Comparison of ENCODE assay signal across 13 cellular contexts in genomic region chr6:140970485-140970884, GRCh38.
"Had no signal": no experiment of that assay in that cellular context is flagged by ENCODE, and none has a peak within 500 bp of the region (broad histone marks: within the 10 kb centered on the region; RNA-seq: fewer than 3 reads in every experiment).

No MANE protein-coding gene starts in this region.

- H3K27ac ChIP-seq: suprapubic skin, upper lobe of left lung, WERI-Rb-1 had no signal

- H3K36me3 ChIP-seq: sigmoid colon, suprapubic skin, upper lobe of left lung, WERI-Rb-1 had no signal

- H3K4me1 ChIP-seq: suprapubic skin, upper lobe of left lung had no signal

- H3K9me3 ChIP-seq: sigmoid colon, suprapubic skin, upper lobe of left lung had no signal

- ATAC-seq: activated CD8-positive, alpha-beta T cell treated with anti-CD3 and anti-CD28 coated beads, Interleukin-2, amount 10 ng/mL, durations not matched to agents 7 days and 5 days; left ventricle myocardium superior; T-cell had no signal

- DNase-seq: activated CD4-positive, alpha-beta T cell treated with anti-CD3 and anti-CD28 coated beads for 4 hours; activated CD8-positive, alpha-beta memory T cell treated with anti-CD3 and anti-CD28 coated beads, Interleukin-2, amount 50 U/mL, for 48 hours; activated CD8-positive, alpha-beta T cell treated with anti-CD3 and anti-CD28 coated beads, Interleukin-2, amount 10 ng/mL, durations not matched to agents 7 days and 5 days; hippocampal formation; left ventricle myocardium superior; sigmoid colon; stimulated activated CD4-positive, alpha-beta T cell treated with anti-CD3 and anti-CD28 coated beads, Interleukin-2, amount 100 ng/mL, for 24 hours; stimulated activated naive CD4-positive, alpha-beta T cell; T-cell; T1000; upper lobe of left lung; WERI-Rb-1 had no signal

- H3K4me3 ChIP-seq: sigmoid colon, suprapubic skin, upper lobe of left lung had no signal

- H3K27me3 ChIP-seq: sigmoid colon, suprapubic skin, upper lobe of left lung had no signal
